Comparison of ENCODE assay signal across 28 cellular contexts in genomic region chr7:45401155-45401554, GRCh38.
"Had no signal": no experiment of that assay in that cellular context is flagged by ENCODE, and none has a peak within 500 bp of the region (broad histone marks: within the 10 kb centered on the region; RNA-seq: fewer than 3 reads in every experiment).

No MANE protein-coding gene starts in this region.

- DNase-seq: activated CD4-positive, alpha-beta memory T cell treated with anti-CD3 and anti-CD28 coated beads for 36 hours; activated CD4-positive, alpha-beta T cell treated with anti-CD3 and anti-CD28 coated beads, Interleukin-2, amount 10 ng/mL, durations not matched to agents 7 days and 5 days; activated CD4-positive, CD25-positive, alpha-beta regulatory T cell treated with anti-CD3 and anti-CD28 coated beads, Interleukin-2, amount 50 U/mL, for 72 hours; activated CD8-positive, alpha-beta memory T cell treated with anti-CD3 and anti-CD28 coated beads for 24 hours; activated effector memory CD4-positive, alpha-beta T cell treated with anti-CD3 and anti-CD28 coated beads, Interleukin-2, amount 50 U/mL, for 16 hours; activated naive CD4-positive, alpha-beta T cell treated with Interleukin-2 at 50 U/mL for 16 hours; activated naive CD8-positive, alpha-beta T cell treated with anti-CD3 and anti-CD28 coated beads, Interleukin-2, amount 50 U/mL, for 24 hours; activated T-cell treated with anti-CD3 and anti-CD28 coated beads, Interleukin-2, amount 50 U/mL, for 4 hours; amniotic stem cell; KG1; MG63; NCI-H1092 treated with DMSO at 0.1 percent for 48 hours; NCI-H1417 treated with DMSO at 0.1 percent for 48 hours; NCI-H1694; NCI-H2029; NCI-H510A; NK-92 treated with Interleukin-12 subunit alpha and Interleukin-12 subunit beta, amount 100 ng/mL, for 24 hours; OCI-M1; Peyer's patch; SW 1271 had no signal

- H3K4me1 Mint-ChIP-seq: brain, IgD-negative memory B cell, WTC11 had no signal

- H3K4me3 ChIP-seq: ascending aorta, MG63, Peyer's patch, SJSA1 had no signal

- H3K27ac Mint-ChIP-seq: activated CD4-positive, alpha-beta memory T cell treated with anti-CD3 and anti-CD28 coated beads for 36 hours; activated CD4-positive, alpha-beta T cell treated with anti-CD3 and anti-CD28 coated beads, Interleukin-2, amount 10 ng/mL, durations not matched to agents 7 days and 5 days; activated naive CD4-positive, alpha-beta T cell treated with anti-CD3 and anti-CD28 coated beads, Interleukin-2, amount 50 U/mL, for 72 hours; activated naive CD8-positive, alpha-beta T cell treated with anti-CD3 and anti-CD28 coated beads, Interleukin-2, amount 50 U/mL, for 24 hours; brain; IgD-negative memory B cell; T-helper 1 cell treated with Interleukin-12 subunit alpha and Interleukin-12 subunit beta and Interleukin-4 antibody, amounts not matched to agents 30 μg/mL and 1 μg/mL, for 36 hours; WTC11 had no signal

- H3K9me3 Mint-ChIP-seq: T-helper 1 cell treated with Interleukin-12 subunit alpha and Interleukin-12 subunit beta and Interleukin-4 antibody, amounts not matched to agents 30 μg/mL and 1 μg/mL, for 36 hours had no signal

- ATAC-seq: activated naive CD4-positive, alpha-beta T cell treated with anti-CD3 and anti-CD28 coated beads, Interleukin-2, amount 50 U/mL, for 72 hours; activated naive CD8-positive, alpha-beta T cell treated with anti-CD3 and anti-CD28 coated beads, Interleukin-2, amount 50 U/mL, for 24 hours; activated T-cell treated with anti-CD3 and anti-CD28 coated beads, Interleukin-2, amount 50 U/mL, for 4 hours; SK-N-SH treated with all-trans-retinoic acid at 6 μM for 48 hours; WTC11 had no signal

- H3K4me3 Mint-ChIP-seq: activated CD4-positive, alpha-beta memory T cell treated with anti-CD3 and anti-CD28 coated beads for 36 hours; activated CD4-positive, alpha-beta T cell treated with anti-CD3 and anti-CD28 coated beads, Interleukin-2, amount 10 ng/mL, durations not matched to agents 7 days and 5 days; activated naive CD8-positive, alpha-beta T cell treated with anti-CD3 and anti-CD28 coated beads, Interleukin-2, amount 50 U/mL, for 24 hours; activated T-cell treated with anti-CD3 and anti-CD28 coated beads, Interleukin-2, amount 50 U/mL, for 4 hours; brain; IgD-negative memory B cell; T-helper 1 cell treated with Interleukin-12 subunit alpha and Interleukin-12 subunit beta and Interleukin-4 antibody, amounts not matched to agents 30 μg/mL and 1 μg/mL, for 36 hours; WTC11 had no signal
